In the genomic region with DNA sequence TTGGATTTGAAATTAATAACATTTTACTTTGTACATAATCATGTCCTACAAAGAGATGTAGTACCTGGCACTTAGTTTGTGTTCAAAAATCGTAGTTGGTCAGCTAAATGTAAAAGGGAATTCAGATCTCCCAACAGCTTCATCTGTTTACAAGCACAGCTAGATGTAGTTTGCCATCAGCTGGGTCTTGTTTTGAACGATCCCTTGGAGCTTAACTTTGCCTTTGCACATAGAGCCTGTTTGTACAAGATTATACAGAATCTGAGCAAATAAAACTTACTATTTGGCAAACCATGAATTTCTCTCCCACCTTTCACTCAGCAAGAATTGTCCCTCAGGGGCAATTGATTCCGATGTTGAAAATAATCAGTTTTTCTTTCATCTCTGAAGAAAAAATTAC, we compare ENCODE assay signal across 21 cellular contexts. TPM values are rescaled to one million over a fixed set of nuclear protein-coding genes. Genes with fewer than 3 reads are reported as not detected.
DNase-seq lines count a peak whose midpoint lies in the region; ATAC-seq, FAIRE-seq and TF ChIP-seq lines count a peak whose summit lies in the region.
"Had no signal": no experiment of that assay in that cellular context is flagged by ENCODE, and none has a peak within 500 bp of the region (broad histone marks: within the 10 kb centered on the region; RNA-seq: fewer than 3 reads in every experiment).

No MANE protein-coding gene starts in this region.

- no TSS peak for BruUV-seq in A673 (replicated peaks; lab: Mats Ljungman, UMichigan)

- TF ChIP-seq CTCF in A549 (IDR thresholded peaks at IDR 0.05) (no peak), A673 (conservative IDR thresholded peaks at IDR 0.05; ENCODE audit: low read depth, low read length) (no peak)

- no peak for TF ChIP-seq EP300 in A549 (IDR thresholded peaks at IDR 0.05)

- no peak for TF ChIP-seq POLR2A in A549 (IDR thresholded peaks at IDR 0.05; ENCODE audit: low read length)

- ATAC-seq in A549, result no peak
- ATAC-seq: GM12878 had no signal

- FAIRE-seq in A549 (lab: Jason Lieb, UNC) (no peak), islet of Langerhans (lab: Jason Lieb, UNC) (peak; percentile 70)
- FAIRE-seq: A204.1, GM12878, GM19239, H1 had no signal

- no peak overlapping the region for H3K27ac ChIP-seq in A549
- H3K27ac ChIP-seq in A673 (ENCODE audit: low read depth, low read length, poor library complexity, severe bottlenecking), result no peak overlapping the region
- H3K27ac ChIP-seq: 22Rv1, GM23248 had no signal

- H3K36me3 ChIP-seq in A673 (ENCODE audit: insufficient read depth, low read length, poor library complexity, severe bottlenecking), result no peaks in the 10 kb centered on the region

- POLR2A ChIA-PET in A549 (lab: Yijun Ruan, JAX), result no interaction called here
- POLR2A ChIA-PET in A673 (lab: Charles Lee; ENCODE audit: low non-redundant PET), result no interaction called here

- H3K27me3 ChIP-seq in A673 (replicated peaks; ENCODE audit: insufficient read depth, low read depth, low read length, poor library complexity), result no peaks in the 10 kb centered on the region

- 15% methylated on average over 3 of the region's 3 CpGs for WGBS in A549 (ENCODE audit: missing lambda C conversion rate)

- H3K4me1 ChIP-seq in A549 (peaks cover 51% of the 10 kb centered on the region), A673 (ENCODE audit: insufficient read depth, low read length, poor library complexity, severe bottlenecking) (peaks cover 6% of the 10 kb centered on the region)

- peak; percentile 13 for DNase-seq in DMS53 (lab: John Stamatoyannopoulos, UW)
- DNase-seq in DMS53 treated with DMSO at 0.1 percent for 48 hours (lab: John Stamatoyannopoulos, UW; ENCODE audit: unreplicated experiment), result no peak
- no peak for DNase-seq in A549 (ENCODE audit: low read depth in 1 of 2, low spot score in 1 of 2)
- no peak for DNase-seq in A673 (ENCODE audit: low spot score)
- DNase-seq in MV-4-11 (lab: John Stamatoyannopoulos, UW), result no peak
- DNase-seq: C1 segment of cervical spinal cord; Calu3; CD4-positive, alpha-beta memory T cell; COR-L47; DMS79; EL; GDM1; GM23248; H7; HCEC 1CT had no signal

- intact Hi-C loops in A673 (cut with micrococcal nuclease; ENCODE audit: unreplicated experiment), result loop anchor here (10.0 kb wide), 1 partner anchor 303 kb away; no protein-coding TSS in a partner anchor

- peak overlapping the region; percentile 43 for H3K4me2 ChIP-seq in A549

- CTCF ChIA-PET in A549 (lab: Yijun Ruan, JAX), result interaction anchor here (1.9 kb wide), 1 partner anchor 88 kb away, joined by 5 read pairs; no protein-coding TSS in a partner anchor
- CTCF ChIA-PET in A673 (lab: Charles Lee), result no interaction called here

- H3K9me3 ChIP-seq in A549 (no peaks in the 10 kb centered on the region), A673 (ENCODE audit: low read depth, low read length, poor library complexity, severe bottlenecking) (no peaks in the 10 kb centered on the region)

- no peak for TF ChIP-seq RAD21 in A549 (conservative IDR thresholded peaks at IDR 0.05 in 1 of 2, IDR thresholded peaks at IDR 0.05 in 1 of 2)

- H3K4me3 ChIP-seq in A549, result no peak overlapping the region
- H3K4me3 ChIP-seq in A673 (ENCODE audit: low read depth, low read length, poor library complexity, severe bottlenecking), result no peak overlapping the region
- H3K4me3 ChIP-seq: GM12878, GM23248 had no signal

TF ChIP-seq in A549, 52 proteins besides CTCF, POLR2A, EP300 and RAD21:
- no peak for TF ChIP-seq POLR2AphosphoS2 (conservative IDR thresholded peaks at IDR 0.05; ENCODE audit: low read length)
- no peak for TF ChIP-seq EHMT2 (IDR thresholded peaks at IDR 0.05; ENCODE audit: low read depth)
- TF ChIP-seq MAFK (IDR thresholded peaks at IDR 0.05; ENCODE audit: partially characterized antibody), result no peak
- no peak for TF ChIP-seq TP53 (CRISPR knock-in tag; IDR thresholded peaks at IDR 0.05)
- no peak for TF ChIP-seq RNF2 (IDR thresholded peaks at IDR 0.05; ENCODE audit: borderline replicate concordance, low read depth)
- no peak for TF ChIP-seq NPAS2 (CRISPR knock-in tag; IDR thresholded peaks at IDR 0.05; ENCODE audit: borderline replicate concordance)
- TF ChIP-seq, protein P1, sequence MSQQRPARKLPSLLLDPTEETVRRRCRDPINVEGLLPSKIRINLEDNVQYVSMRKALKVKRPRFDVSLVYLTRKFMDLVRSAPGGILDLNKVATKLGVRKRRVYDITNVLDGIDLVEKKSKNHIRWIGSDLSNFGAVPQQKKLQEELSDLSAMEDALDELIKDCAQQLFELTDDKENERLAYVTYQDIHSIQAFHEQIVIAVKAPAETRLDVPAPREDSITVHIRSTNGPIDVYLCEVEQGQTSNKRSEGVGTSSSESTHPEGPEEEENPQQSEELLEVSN (IDR thresholded peaks at IDR 0.05; ENCODE audit: borderline replicate concordance, low read depth), result no peak
- no peak for TF ChIP-seq BHLHE40 (IDR thresholded peaks at IDR 0.05; ENCODE audit: low read depth, low read length)
- TF ChIP-seq CEBPB (IDR thresholded peaks at IDR 0.05), result no peak
- TF ChIP-seq, protein P2, sequence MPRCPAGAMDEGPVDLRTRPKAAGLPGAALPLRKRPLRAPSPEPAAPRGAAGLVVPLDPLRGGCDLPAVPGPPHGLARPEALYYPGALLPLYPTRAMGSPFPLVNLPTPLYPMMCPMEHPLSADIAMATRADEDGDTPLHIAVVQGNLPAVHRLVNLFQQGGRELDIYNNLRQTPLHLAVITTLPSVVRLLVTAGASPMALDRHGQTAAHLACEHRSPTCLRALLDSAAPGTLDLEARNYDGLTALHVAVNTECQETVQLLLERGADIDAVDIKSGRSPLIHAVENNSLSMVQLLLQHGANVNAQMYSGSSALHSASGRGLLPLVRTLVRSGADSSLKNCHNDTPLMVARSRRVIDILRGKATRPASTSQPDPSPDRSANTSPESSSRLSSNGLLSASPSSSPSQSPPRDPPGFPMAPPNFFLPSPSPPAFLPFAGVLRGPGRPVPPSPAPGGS (IDR thresholded peaks at IDR 0.05), result no peak
- no peak for TF ChIP-seq RCOR1 (IDR thresholded peaks at IDR 0.05; ENCODE audit: low read depth, low read length)
- no peak for TF ChIP-seq NR3C1 (IDR thresholded peaks at IDR 0.05)
- no peak for TF ChIP-seq JUNB (IDR thresholded peaks at IDR 0.05)
- no peak for TF ChIP-seq HEYL (CRISPR knock-in tag; IDR thresholded peaks at IDR 0.05)
- TF ChIP-seq, protein P3, sequence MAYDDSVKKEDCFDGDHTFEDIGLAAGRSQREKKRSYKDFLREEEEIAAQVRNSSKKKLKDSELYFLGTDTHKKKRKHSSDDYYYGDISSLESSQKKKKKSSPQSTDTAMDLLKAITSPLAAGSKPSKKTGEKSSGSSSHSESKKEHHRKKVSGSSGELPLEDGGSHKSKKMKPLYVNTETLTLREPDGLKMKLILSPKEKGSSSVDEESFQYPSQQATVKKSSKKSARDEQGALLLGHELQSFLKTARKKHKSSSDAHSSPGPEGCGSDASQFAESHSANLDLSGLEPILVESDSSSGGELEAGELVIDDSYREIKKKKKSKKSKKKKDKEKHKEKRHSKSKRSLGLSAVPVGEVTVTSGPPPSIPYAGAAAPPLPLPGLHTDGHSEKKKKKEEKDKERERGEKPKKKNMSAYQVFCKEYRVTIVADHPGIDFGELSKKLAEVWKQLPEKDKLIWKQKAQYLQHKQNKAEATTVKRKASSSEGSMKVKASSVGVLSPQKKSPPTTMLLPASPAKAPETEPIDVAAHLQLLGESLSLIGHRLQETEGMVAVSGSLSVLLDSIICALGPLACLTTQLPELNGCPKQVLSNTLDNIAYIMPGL (CRISPR knock-in tag; IDR thresholded peaks at IDR 0.05; ENCODE audit: borderline replicate concordance), result no peak
- TF ChIP-seq, protein P4, sequence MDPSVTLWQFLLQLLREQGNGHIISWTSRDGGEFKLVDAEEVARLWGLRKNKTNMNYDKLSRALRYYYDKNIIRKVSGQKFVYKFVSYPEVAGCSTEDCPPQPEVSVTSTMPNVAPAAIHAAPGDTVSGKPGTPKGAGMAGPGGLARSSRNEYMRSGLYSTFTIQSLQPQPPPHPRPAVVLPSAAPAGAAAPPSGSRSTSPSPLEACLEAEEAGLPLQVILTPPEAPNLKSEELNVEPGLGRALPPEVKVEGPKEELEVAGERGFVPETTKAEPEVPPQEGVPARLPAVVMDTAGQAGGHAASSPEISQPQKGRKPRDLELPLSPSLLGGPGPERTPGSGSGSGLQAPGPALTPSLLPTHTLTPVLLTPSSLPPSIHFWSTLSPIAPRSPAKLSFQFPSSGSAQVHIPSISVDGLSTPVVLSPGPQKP (IDR thresholded peaks at IDR 0.05; ENCODE audit: low read depth, low read length), result no peak
- no peak for TF ChIP-seq FOSB (CRISPR knock-in tag; IDR thresholded peaks at IDR 0.05)
TF ChIP-seq in A549: peak in this region for 0.

RNA-seq across cellular contexts. Expression of a gene that starts 36.1 kb away (rescaled TPM):
- polyA plus RNA-seq in A549 (2011; rRNA removed) (48.2 and 49.1 TPM in 2 replicates), A549 (2017; fragmentation: RNase III; extraction: RNeasy Plus Mini Kit Qiagen cat#74134 plus additional on column Dnase treatment) (7.8 to 11.6 TPM (median 9.8 TPM) in 3 replicates)
- polyA plus RNA-seq in A549 (2012; cell fraction: cytosol; rRNA removed), result 7.3 and 14.4 TPM in 2 replicates
- 5.3 and 6.2 TPM in 2 replicates for polyA plus RNA-seq in A549 (2012; cell fraction: nucleus; rRNA removed)
- 36.2 and 37.6 TPM in 2 replicates for polyA minus RNA-seq in A549 (2011; rRNA and poly(A)+ RNA removed)
- total RNA-seq in A673 (2021), result 80.5 and 82.9 TPM in 2 replicates

RNA-seq across cellular contexts. Expression of a gene that starts 48.3 kb away (rescaled TPM):
- polyA plus RNA-seq in A549 (2011; rRNA removed), result 53.9 and 107 TPM in 2 replicates
- polyA plus RNA-seq in A549 (2012; cell fraction: cytosol; rRNA removed), result 140 and 153 TPM in 2 replicates
- polyA plus RNA-seq in A549 (2012; cell fraction: nucleus; rRNA removed), result 122 and 185 TPM in 2 replicates
- 30.6 to 32.7 TPM (median 32.5 TPM) in 3 replicates for polyA plus RNA-seq in A549 (2017; fragmentation: RNase III; extraction: RNeasy Plus Mini Kit Qiagen cat#74134 plus additional on column Dnase treatment)
- 229 and 246 TPM in 2 replicates for polyA minus RNA-seq in A549 (2011; rRNA and poly(A)+ RNA removed)
- 65.4 and 72.5 TPM in 2 replicates for total RNA-seq in A673 (2021)
